Comparison of ENCODE assay signal across 14 cellular contexts in genomic region chr16:84844049-84844350, GRCh38. TPM values are rescaled to one million over a fixed set of nuclear protein-coding genes. Genes with fewer than 3 reads are reported as not detected.
DNase-seq lines count a peak whose midpoint lies in the region; ATAC-seq and TF ChIP-seq lines count a peak whose summit lies in the region.
"Had no signal": no experiment of that assay in that cellular context is flagged by ENCODE, and none has a peak within 500 bp of the region (broad histone marks: within the 10 kb centered on the region; RNA-seq: fewer than 3 reads in every experiment).

No MANE protein-coding gene starts in this region.

- H3F3A ChIP-seq in SK-N-SH (replicated peaks; ENCODE audit: insufficient read depth): peaks cover 4% of the 10 kb centered on the region

- no peak overlapping the region for H3K4me2 ChIP-seq in SK-N-SH

- H3K4me3 Mint-ChIP-seq in mesothelial cell of epicardium: no peak overlapping the region
- H3K4me3 Mint-ChIP-seq: activated T-helper 1 cell treated with anti-CD3 and anti-CD28 coated beads, Interleukin-12 subunit alpha, Interleukin-12 subunit beta, Interleukin-2, Interleukin-4 antibody, amounts not matched to agents 30 ng/mL and 10 ng/mL and 1 ng/mL, durations not matched to agents 14 hours and 24 hours and 36 hours; natural killer cell had no signal

- no peaks in the 10 kb centered on the region for H4K20me1 ChIP-seq in SK-N-SH (ENCODE audit: insufficient read depth)

- peaks cover 4% of the 10 kb centered on the region for H3K36me3 Mint-ChIP-seq in mesothelial cell of epicardium
- H3K36me3 Mint-ChIP-seq: natural killer cell, WTC11 had no signal

- H3K4me1 ChIP-seq in SK-N-SH (ENCODE audit: control insufficient read depth in 1 of 2, insufficient read depth in 2 of 2, low read depth in 1 of 2, low read length in 1 of 2): peaks cover 6 to 13% of the 10 kb centered on the region in 2 experiments; a peak in 2 of 4 replicates
- peaks cover 7% of the 10 kb centered on the region for H3K4me1 ChIP-seq in RWPE2 (ENCODE audit: insufficient read depth, poor library complexity, severe bottlenecking)
- peaks cover 33% of the 10 kb centered on the region for H3K4me1 ChIP-seq in vagina

- no peak for TF ChIP-seq CTCF in SK-N-SH (IDR thresholded peaks at IDR 0.05)
- TF ChIP-seq CTCF in RWPE2 (IDR thresholded peaks at IDR 0.05; ENCODE audit: poor library complexity, severe bottlenecking): no peak
- no peak for TF ChIP-seq CTCF in mesothelial cell of epicardium (IDR thresholded peaks at IDR 0.05; ENCODE audit: unreplicated experiment)
- no peak for TF ChIP-seq CTCF in vagina (IDR thresholded peaks at IDR 0.05)

- ATAC-seq in SK-N-SH treated with all-trans-retinoic acid at 6 μM for 48 hours (no peak; the same call in 2 of the 3 replicates), RWPE2 (ENCODE audit: low read depth) (peak; percentile 15; the same call in 1 of the 3 replicates), GM19035 (IDR thresholded peaks at IDR 0.05; ENCODE audit: unreplicated experiment) (no peak)
- ATAC-seq: natural killer cell had no signal

- H3K27ac Mint-ChIP-seq in mesothelial cell of epicardium: peak overlapping the region; percentile 66
- H3K27ac Mint-ChIP-seq: activated T-helper 1 cell treated with anti-CD3 and anti-CD28 coated beads, Interleukin-12 subunit alpha, Interleukin-12 subunit beta, Interleukin-2, Interleukin-4 antibody, amounts not matched to agents 30 ng/mL and 10 ng/mL and 1 ng/mL, durations not matched to agents 14 hours and 24 hours and 36 hours; natural killer cell; WTC11 had no signal

- H3K27me3 ChIP-seq in SK-N-SH (ENCODE audit: insufficient read depth) (no peaks in the 10 kb centered on the region), RWPE2 (ENCODE audit: insufficient read depth, poor library complexity, severe bottlenecking) (no peaks in the 10 kb centered on the region), vagina (no peaks in the 10 kb centered on the region)

- no peaks in the 10 kb centered on the region for H3K9me3 ChIP-seq in SK-N-SH
- H3K9me3 ChIP-seq in RWPE2 (ENCODE audit: severe bottlenecking): no peaks in the 10 kb centered on the region
- H3K9me3 ChIP-seq in vagina: no peaks in the 10 kb centered on the region

- CTCF ChIA-PET in SK-N-SH (lab: Yijun Ruan, JAX): interaction anchor here (0.6 to 2.1 kb wide), 2 partner anchors 109 to 127 kb away, joined by 3 to 8 read pairs; no protein-coding TSS in a partner anchor

- no peak overlapping the region for H3K9ac ChIP-seq in SK-N-SH
- H3K9ac ChIP-seq: GM23248 had no signal

- H3K27me3 Mint-ChIP-seq in mesothelial cell of epicardium (ENCODE audit: low read depth): no peaks in the 10 kb centered on the region

- H3K79me2 ChIP-seq in SK-N-SH (ENCODE audit: insufficient read depth): no peaks in the 10 kb centered on the region

- no peaks in the 10 kb centered on the region for H3K36me3 ChIP-seq in SK-N-SH (replicated peaks in 1 of 2; ENCODE audit: control insufficient read depth in 1 of 2, insufficient read depth in 2 of 2, low read length in 1 of 2)
- H3K36me3 ChIP-seq in RWPE2 (ENCODE audit: low read depth): no peaks in the 10 kb centered on the region
- H3K36me3 ChIP-seq in vagina: peaks cover 0 to 27% of the 10 kb centered on the region in 2 donors

- no peaks in the 10 kb centered on the region for H3K9me3 Mint-ChIP-seq in mesothelial cell of epicardium
- H3K9me3 Mint-ChIP-seq: activated T-helper 1 cell treated with anti-CD3 and anti-CD28 coated beads, Interleukin-12 subunit alpha, Interleukin-12 subunit beta, Interleukin-2, Interleukin-4 antibody, amounts not matched to agents 30 ng/mL and 10 ng/mL and 1 ng/mL, durations not matched to agents 14 hours and 24 hours and 36 hours; natural killer cell; WTC11 had no signal

- H3K4me3 ChIP-seq in SK-N-SH (ENCODE audit: low read depth in 2 of 2, low read length in 1 of 2): no peak overlapping the region
- H3K4me3 ChIP-seq in RWPE2 (ENCODE audit: severe bottlenecking): no peak overlapping the region
- no peak overlapping the region for H3K4me3 ChIP-seq in vagina
- H3K4me3 ChIP-seq: GM23248 had no signal

- no peaks in the 10 kb centered on the region for H3K9me2 ChIP-seq in SK-N-SH

- peak; percentile 80 for DNase-seq in SK-N-SH
- DNase-seq in RWPE2 (ENCODE audit: low spot score): no peak
- DNase-seq in mesothelial cell of epicardium (ENCODE audit: low spot score in 2 of 2, unreplicated experiment in 2 of 2): no peak
- no peak for DNase-seq in vagina (ENCODE audit: extremely low spot score in 2 of 2)
- DNase-seq in activated T-cell treated with anti-CD3 and anti-CD28 coated beads, Interleukin-2, amount 50 U/mL, for 1 hour: no peak
- no peak for DNase-seq in cortex of kidney (lab: John Stamatoyannopoulos, UW)
- DNase-seq: GDM1, GM23248, natural killer cell, NCI-H1930 had no signal

- intact Hi-C loops in vagina (cut with DNase I): no loop called here

- peaks cover 35% of the 10 kb centered on the region for H3K4me1 Mint-ChIP-seq in mesothelial cell of epicardium
- H3K4me1 Mint-ChIP-seq: natural killer cell had no signal

- POLR2A ChIA-PET in SK-N-SH (lab: Yijun Ruan, JAX): no interaction called here

- no peak for TF ChIP-seq POLR2A in vagina (IDR thresholded peaks at IDR 0.05)

- no peak for TF ChIP-seq RAD21 in SK-N-SH (IDR thresholded peaks at IDR 0.05; ENCODE audit: low read length)

- no peak for TF ChIP-seq EP300 in SK-N-SH (IDR thresholded peaks at IDR 0.05; ENCODE audit: borderline replicate concordance in 1 of 2, low read depth in 1 of 2, low read length in 1 of 2)

- H3K27ac ChIP-seq in SK-N-SH (ENCODE audit: low read depth in 2 of 2, low read length in 1 of 2): no peak overlapping the region
- H3K27ac ChIP-seq in RWPE2 (ENCODE audit: poor library complexity, severe bottlenecking): no peak overlapping the region
- peak overlapping the region; percentile 1 for H3K27ac ChIP-seq in vagina
- H3K27ac ChIP-seq: GM23248 had no signal

- WGBS in SK-N-SH (ENCODE audit: low lambda C conversion rate): 80% methylated on average over 5 of the region's 5 CpGs

- no peak overlapping the region for H2AFZ ChIP-seq in SK-N-SH (ENCODE audit: low read depth)
- H2AFZ ChIP-seq: GM23248 had no signal

TF ChIP-seq in SK-N-SH, 30 proteins besides CTCF, POLR2A, EP300 and RAD21:
- TF ChIP-seq, protein P1, sequence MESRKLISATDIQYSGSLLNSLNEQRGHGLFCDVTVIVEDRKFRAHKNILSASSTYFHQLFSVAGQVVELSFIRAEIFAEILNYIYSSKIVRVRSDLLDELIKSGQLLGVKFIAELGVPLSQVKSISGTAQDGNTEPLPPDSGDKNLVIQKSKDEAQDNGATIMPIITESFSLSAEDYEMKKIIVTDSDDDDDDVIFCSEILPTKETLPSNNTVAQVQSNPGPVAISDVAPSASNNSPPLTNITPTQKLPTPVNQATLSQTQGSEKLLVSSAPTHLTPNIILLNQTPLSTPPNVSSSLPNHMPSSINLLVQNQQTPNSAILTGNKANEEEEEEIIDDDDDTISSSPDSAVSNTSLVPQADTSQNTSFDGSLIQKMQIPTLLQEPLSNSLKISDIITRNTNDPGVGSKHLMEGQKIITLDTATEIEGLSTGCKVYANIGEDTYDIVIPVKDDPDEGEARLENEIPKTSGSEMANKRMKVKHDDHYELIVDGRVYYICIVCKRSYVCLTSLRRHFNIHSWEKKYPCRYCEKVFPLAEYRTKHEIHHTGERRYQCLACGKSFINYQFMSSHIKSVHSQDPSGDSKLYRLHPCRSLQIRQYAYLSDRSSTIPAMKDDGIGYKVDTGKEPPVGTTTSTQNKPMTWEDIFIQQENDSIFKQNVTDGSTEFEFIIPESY (IDR thresholded peaks at IDR 0.05; ENCODE audit: borderline replicate concordance, low read depth): no peak
- TF ChIP-seq FOXJ3 (CRISPR knock-in tag; IDR thresholded peaks at IDR 0.05): 0 out of 2 replicates have a peak, but pooled peaks have one; percentile 23
TF ChIP-seq in SK-N-SH: peak in this region for 1.

TF ChIP-seq in SK-N-SH treated with all-trans-retinoic acid at 6 μM for 48 hours, 23 proteins besides CTCF, POLR2A, EP300 and RAD21 (continues in another document):
- TF ChIP-seq ESRRG (CRISPR knock-in tag; IDR thresholded peaks at IDR 0.05) (no peak), TCF4 (CRISPR knock-in tag; IDR thresholded peaks at IDR 0.05; ENCODE audit: borderline replicate concordance) (no peak), TSHZ2 (CRISPR knock-in tag; IDR thresholded peaks at IDR 0.05) (no peak), ISL1 (CRISPR knock-in tag; IDR thresholded peaks at IDR 0.05) (no peak), TOX (CRISPR knock-in tag; IDR thresholded peaks at IDR 0.05; ENCODE audit: borderline replicate concordance) (no peak), ZNF70 (CRISPR knock-in tag; IDR thresholded peaks at IDR 0.05) (no peak), ZC3H10 (CRISPR knock-in tag; IDR thresholded peaks at IDR 0.05) (no peak), ZFP30 (CRISPR knock-in tag; IDR thresholded peaks at IDR 0.05) (no peak)

RNA-seq across cellular contexts. Expression of gene CRISPLD2, which starts 24.2 kb away (rescaled TPM):
- polyA plus RNA-seq in SK-N-SH (2012; rRNA removed): 5.3 and 6.3 TPM in 2 replicates
- polyA plus RNA-seq in SK-N-SH (2012; cell fraction: cytosol; rRNA removed): 3.3 and 3.8 TPM in 2 replicates
- polyA plus RNA-seq in SK-N-SH (2012; cell fraction: nucleus; rRNA removed): 4.4 and 4.5 TPM in 2 replicates
- total RNA-seq in mesothelial cell of epicardium: 72.4 to 83.0 TPM (median 80.1 TPM) in 3 replicates
- 320 TPM for total RNA-seq in vagina
- total RNA-seq: activated T-helper 1 cell treated with anti-CD3 and anti-CD28 coated beads, Interleukin-12 subunit alpha, Interleukin-12 subunit beta, Interleukin-2, Interleukin-4 antibody, amounts not matched to agents 30 ng/mL and 10 ng/mL and 1 ng/mL, durations not matched to agents 14 hours and 24 hours and 36 hours had no signal
